In the genomic region with DNA sequence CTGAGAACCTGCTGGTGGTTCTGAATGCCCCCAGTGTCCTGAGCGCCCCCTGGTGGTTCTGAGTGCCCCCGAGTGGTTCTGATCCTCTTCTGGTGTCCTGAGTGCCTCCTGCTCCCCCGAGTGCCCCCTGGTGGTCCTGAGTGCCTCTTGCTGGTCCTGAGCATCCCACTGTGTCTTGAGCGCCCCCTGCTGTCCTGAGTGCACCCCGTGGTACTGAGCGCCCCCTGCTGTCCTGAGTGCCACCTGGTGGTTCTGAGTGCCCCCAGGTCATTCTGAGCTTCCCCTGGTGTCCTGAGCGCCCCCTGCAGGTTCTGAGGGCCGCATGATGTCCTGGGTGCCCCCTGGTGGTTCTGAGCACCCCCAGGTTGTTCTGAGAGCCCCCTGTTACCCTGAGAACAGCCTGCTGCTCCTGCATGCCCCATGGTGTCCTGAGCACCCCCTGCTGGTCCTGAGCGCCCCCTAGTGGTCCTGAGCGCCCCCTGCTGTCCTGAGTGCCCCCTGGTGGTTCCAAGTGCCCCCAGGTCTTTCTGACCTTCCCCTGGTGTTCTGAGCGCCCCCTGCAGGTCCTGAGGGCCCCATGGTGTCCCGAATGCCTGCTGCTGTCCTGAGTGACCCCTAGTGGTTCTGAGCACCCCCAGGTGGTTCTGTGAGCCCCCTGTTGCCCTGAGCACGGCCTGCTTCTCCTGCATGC, we compare ENCODE assay signal across 7 cellular contexts.
DNase-seq lines count a peak whose midpoint lies in the region; ATAC-seq and TF ChIP-seq lines count a peak whose summit lies in the region.

No MANE protein-coding gene starts in this region.

- DNase-seq in OCI-M1 (lab: John Stamatoyannopoulos, UW) (peak; percentile 34), osteocyte (ENCODE audit: extremely low spot score, unreplicated experiment) (peak; percentile 85), NCI-H2227 (lab: John Stamatoyannopoulos, UW; ENCODE audit: unreplicated experiment) (no peak), kidney glomerular epithelial cell (lab: John Stamatoyannopoulos, UW) (no peak)
- peak; percentile 88 for DNase-seq in activated naive CD4-positive, alpha-beta T cell treated with anti-CD3 and anti-CD28 coated beads for 36 hours

- ATAC-seq in GM18519 (IDR thresholded peaks at IDR 0.05; ENCODE audit: low FRiP score, unreplicated experiment), result peak; percentile 63
- ATAC-seq in HG02588 (IDR thresholded peaks at IDR 0.05; ENCODE audit: unreplicated experiment), result peak; percentile 73

- intact Hi-C loops in activated naive CD4-positive, alpha-beta T cell treated with anti-CD3 and anti-CD28 coated beads for 36 hours (cut with micrococcal nuclease), result loop anchor here (5.0 kb wide), 1 partner anchor 51 kb away; no protein-coding TSS in a partner anchor

- peak; percentile 18 for TF ChIP-seq CTCF in osteocyte (IDR thresholded peaks at IDR 0.05)

- H3K27ac Mint-ChIP-seq in activated naive CD4-positive, alpha-beta T cell treated with anti-CD3 and anti-CD28 coated beads for 36 hours, result no peak overlapping the region
- H3K27ac Mint-ChIP-seq in osteocyte (ENCODE audit: unreplicated experiment), result no peak overlapping the region

- CTCF ChIA-PET in activated naive CD4-positive, alpha-beta T cell treated with anti-CD3 and anti-CD28 coated beads for 36 hours (lab: Charles Lee), result interaction anchor here (0.8 to 2.4 kb wide), 13 partner anchors 14 to 139 kb away, joined by 3 to 20 read pairs (median 6); no protein-coding TSS in a partner anchor

- no peaks in the 10 kb centered on the region for H3K9me3 Mint-ChIP-seq in activated naive CD4-positive, alpha-beta T cell treated with anti-CD3 and anti-CD28 coated beads for 36 hours
- H3K9me3 Mint-ChIP-seq in osteocyte (ENCODE audit: unreplicated experiment), result peaks cover 20% of the 10 kb centered on the region

- H3K27me3 Mint-ChIP-seq in activated naive CD4-positive, alpha-beta T cell treated with anti-CD3 and anti-CD28 coated beads for 36 hours (ENCODE audit: low read depth), result no peaks in the 10 kb centered on the region
- no peaks in the 10 kb centered on the region for H3K27me3 Mint-ChIP-seq in osteocyte (ENCODE audit: unreplicated experiment)

- peaks cover 17% of the 10 kb centered on the region for H3K4me1 Mint-ChIP-seq in activated naive CD4-positive, alpha-beta T cell treated with anti-CD3 and anti-CD28 coated beads for 36 hours (ENCODE audit: low read depth)
- H3K4me1 Mint-ChIP-seq in osteocyte (ENCODE audit: unreplicated experiment), result no peaks in the 10 kb centered on the region

- no peak overlapping the region for H3K4me3 Mint-ChIP-seq in activated naive CD4-positive, alpha-beta T cell treated with anti-CD3 and anti-CD28 coated beads for 36 hours
- H3K4me3 Mint-ChIP-seq in osteocyte (ENCODE audit: unreplicated experiment), result no peak overlapping the region

- no peaks in the 10 kb centered on the region for H3K36me3 Mint-ChIP-seq in activated naive CD4-positive, alpha-beta T cell treated with anti-CD3 and anti-CD28 coated beads for 36 hours (ENCODE audit: low read depth)
- no peaks in the 10 kb centered on the region for H3K36me3 Mint-ChIP-seq in osteocyte (ENCODE audit: unreplicated experiment)

Comparison
In these comparisons a context has a peak if more than half of its experiments do, and no peak if none do; other contexts are left out.
1. DNase-seq: peak in OCI-M1 (single experiment), activated naive CD4-positive, alpha-beta T cell treated with anti-CD3 and anti-CD28 coated beads for 36 hours (single experiment) and osteocyte (single experiment); none in NCI-H2227 (single experiment) and kidney glomerular epithelial cell (single experiment).